In genomic region chr19:658916-659839, GRCh38 we compare ENCODE assay signal across 1 cellular context.
TF ChIP-seq lines count a peak whose summit lies in the region.

No MANE protein-coding gene starts in this region.

TF ChIP-seq in GM12878, 131 proteins besides CTCF, POLR2A, EP300 and RAD21:
- TF ChIP-seq EGR1 (IDR thresholded peaks at IDR 0.05; ENCODE audit: borderline replicate concordance in 1 of 2, low read depth in 2 of 2, low read length in 2 of 2): 0 out of 3 replicates have a peak, but pooled peaks of 1 of the 2 experiments have one; percentile 38
- no peak for TF ChIP-seq IRF5 (IDR thresholded peaks at IDR 0.05; ENCODE audit: borderline replicate concordance)
- no peak for TF ChIP-seq LARP7 (IDR thresholded peaks at IDR 0.05)
- no peak for TF ChIP-seq RELA (IDR thresholded peaks at IDR 0.05; ENCODE audit: borderline replicate concordance, partially characterized antibody)
TF ChIP-seq in GM12878: peak in this region for 1.
